ENCODE assay signal across 24 cellular contexts in genomic region chr2:109343460-109343859, GRCh38.
"Had no signal": no experiment of that assay in that cellular context is flagged by ENCODE, and none has a peak within 500 bp of the region (broad histone marks: within the 10 kb centered on the region; RNA-seq: fewer than 3 reads in every experiment).

No MANE protein-coding gene starts in this region.

- ATAC-seq: stimulated activated naive B cell treated with anti-CD40 and anti-IgM and Interleukin-4, amounts not matched to agents 10 μg/mL and 1 μg/mL and 100 μg/mL, for 72 hours had no signal

- H3K4me3 Mint-ChIP-seq: activated CD4-positive, alpha-beta memory T cell treated with anti-CD3 and anti-CD28 coated beads for 36 hours; activated naive CD4-positive, alpha-beta T cell treated with anti-CD3 and anti-CD28 coated beads, Interleukin-2, amount 10 ng/mL, durations not matched to agents 7 days and 5 days; activated naive CD8-positive, alpha-beta T cell treated with anti-CD3 and anti-CD28 coated beads, Interleukin-2, amount 10 ng/mL, durations not matched to agents 7 days and 5 days; activated T-helper 1 cell treated with anti-CD3 and anti-CD28 coated beads, Interleukin-12 subunit alpha, Interleukin-12 subunit beta, Interleukin-2, Interleukin-4 antibody, amounts not matched to agents 30 ng/mL and 10 ng/mL and 1 ng/mL, durations not matched to agents 14 hours and 24 hours and 36 hours; dendritic cell treated with granulocyte-macrophage colony-stimulating factor and Interleukin-4, amounts not matched to agents 40 ng/mL and 50 ng/mL, for 4 days; stimulated activated naive B cell treated with anti-CD40 and anti-IgM and Interleukin-4, amounts not matched to agents 10 μg/mL and 1 μg/mL and 100 μg/mL, for 72 hours had no signal

- DNase-seq: activated CD4-positive, alpha-beta memory T cell treated with anti-CD3 and anti-CD28 coated beads for 36 hours; activated CD4-positive, alpha-beta T cell treated with anti-CD3 and anti-CD28 coated beads for 4 hours; activated CD8-positive, alpha-beta memory T cell treated with anti-CD3 and anti-CD28 coated beads, Interleukin-2, amount 50 U/mL, for 4 hours; activated gamma-delta T cell; activated naive CD4-positive, alpha-beta T cell treated with anti-CD3 and anti-CD28 coated beads, Interleukin-2, amount 10 ng/mL, durations not matched to agents 7 days and 5 days; activated naive CD8-positive, alpha-beta T cell treated with anti-CD3 and anti-CD28 coated beads, Interleukin-2, amount 10 ng/mL, durations not matched to agents 7 days and 5 days; activated T-cell treated with anti-CD3 and anti-CD28 coated beads, Interleukin-2, amount 50 U/mL, for 1 hour; brain microvascular endothelial cell; islet precursor cell; left ventricle myocardium inferior; occipital lobe; stimulated activated CD4-positive, alpha-beta T cell treated with anti-CD3 and anti-CD28 coated beads, Interleukin-1b, Interleukin-23, amount 100 ng/mL, for 48 hours; stimulated activated CD4-positive, alpha-beta T cell treated with anti-CD3 and anti-CD28 coated beads, Interleukin-4, amount 100 ng/mL, for 4 hours; stimulated activated naive B cell treated with anti-CD40 and anti-IgM and Interleukin-4, amounts not matched to agents 10 μg/mL and 1 μg/mL and 100 μg/mL, for 72 hours; stomach; thyroid gland; upper lobe of left lung had no signal

- H3K4me3 ChIP-seq: ascending aorta, hepatocyte, left ventricle myocardium inferior, right atrium auricular region, smooth muscle cell, stomach, thyroid gland, upper lobe of left lung, vagina had no signal

- H3K36me3 Mint-ChIP-seq: activated CD4-positive, alpha-beta memory T cell treated with anti-CD3 and anti-CD28 coated beads for 36 hours; activated naive CD8-positive, alpha-beta T cell treated with anti-CD3 and anti-CD28 coated beads, Interleukin-2, amount 10 ng/mL, durations not matched to agents 7 days and 5 days; stimulated activated naive B cell treated with anti-CD40 and anti-IgM and Interleukin-4, amounts not matched to agents 10 μg/mL and 1 μg/mL and 100 μg/mL, for 72 hours had no signal

- H3K9me3 Mint-ChIP-seq: activated CD4-positive, alpha-beta memory T cell treated with anti-CD3 and anti-CD28 coated beads for 36 hours; activated naive CD4-positive, alpha-beta T cell treated with anti-CD3 and anti-CD28 coated beads, Interleukin-2, amount 10 ng/mL, durations not matched to agents 7 days and 5 days; activated naive CD8-positive, alpha-beta T cell treated with anti-CD3 and anti-CD28 coated beads, Interleukin-2, amount 10 ng/mL, durations not matched to agents 7 days and 5 days; activated T-helper 1 cell treated with anti-CD3 and anti-CD28 coated beads, Interleukin-12 subunit alpha, Interleukin-12 subunit beta, Interleukin-2, Interleukin-4 antibody, amounts not matched to agents 30 ng/mL and 10 ng/mL and 1 ng/mL, durations not matched to agents 14 hours and 24 hours and 36 hours; dendritic cell treated with granulocyte-macrophage colony-stimulating factor and Interleukin-4, amounts not matched to agents 40 ng/mL and 50 ng/mL, for 4 days; stimulated activated naive B cell treated with anti-CD40 and anti-IgM and Interleukin-4, amounts not matched to agents 10 μg/mL and 1 μg/mL and 100 μg/mL, for 72 hours had no signal

- H3K27ac Mint-ChIP-seq: activated CD4-positive, alpha-beta memory T cell treated with anti-CD3 and anti-CD28 coated beads for 36 hours; activated T-helper 1 cell treated with anti-CD3 and anti-CD28 coated beads, Interleukin-12 subunit alpha, Interleukin-12 subunit beta, Interleukin-2, Interleukin-4 antibody, amounts not matched to agents 30 ng/mL and 10 ng/mL and 1 ng/mL, durations not matched to agents 14 hours and 24 hours and 36 hours; dendritic cell treated with granulocyte-macrophage colony-stimulating factor and Interleukin-4, amounts not matched to agents 40 ng/mL and 50 ng/mL, for 4 days; stimulated activated naive B cell treated with anti-CD40 and anti-IgM and Interleukin-4, amounts not matched to agents 10 μg/mL and 1 μg/mL and 100 μg/mL, for 72 hours had no signal
